Comparison of ENCODE assay signal across 7 cellular contexts in the genomic region with DNA sequence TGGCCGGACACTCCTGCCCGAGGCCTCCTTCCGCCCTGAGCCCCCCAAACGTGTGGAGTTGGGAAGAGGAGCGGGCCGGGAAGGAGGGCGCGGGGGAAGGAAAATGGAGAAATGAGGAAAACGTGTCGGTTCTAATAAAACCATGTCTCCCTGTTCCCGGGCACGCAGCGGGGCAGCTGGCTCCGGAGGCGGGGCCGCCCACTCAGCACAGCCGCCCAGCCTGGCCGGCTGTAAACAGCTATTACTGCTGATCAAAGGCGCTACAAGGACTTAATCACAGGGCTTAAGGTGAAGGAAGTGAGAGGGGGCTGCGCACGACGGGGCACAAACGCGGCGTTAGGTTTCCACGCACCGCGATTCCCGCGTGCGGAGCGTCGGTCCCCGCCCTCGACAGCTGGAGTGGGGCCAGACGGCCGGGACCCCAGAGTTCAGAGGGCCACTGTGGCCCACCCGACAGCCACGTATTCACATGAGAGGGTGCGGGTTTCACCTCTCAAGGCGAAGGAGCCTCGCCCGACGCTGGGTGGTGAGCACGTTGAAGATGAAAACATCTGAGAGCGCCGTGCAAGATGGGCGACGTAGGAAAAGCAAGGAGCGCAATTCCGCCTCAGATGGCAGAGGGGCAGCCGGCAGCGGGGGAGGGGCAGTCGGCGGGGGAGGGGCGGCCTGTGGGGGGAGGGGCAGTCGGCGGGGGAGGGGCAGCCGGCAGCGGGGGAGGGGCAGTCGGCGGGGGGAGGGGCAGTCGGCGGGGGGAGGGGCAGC.
DNase-seq lines count a peak whose midpoint lies in the region; ATAC-seq, FAIRE-seq and TF ChIP-seq lines count a peak whose summit lies in the region.

No MANE protein-coding gene starts in this region.

- H3K4me3 Mint-ChIP-seq in activated T-helper 2 cell treated with anti-CD3 and anti-CD28 coated beads, Interferon-gamma antibody, Interleukin-2, Interleukin-4, amounts not matched to agents 10 μg/mL and 5 μg/mL and 100 μg/mL, durations not matched to agents 14 hours and 24 hours and 36 hours (ENCODE audit: low read depth) = no peak overlapping the region

- peak overlapping the region; percentile 70 for H3K27ac Mint-ChIP-seq in activated T-helper 2 cell treated with anti-CD3 and anti-CD28 coated beads, Interferon-gamma antibody, Interleukin-2, Interleukin-4, amounts not matched to agents 10 μg/mL and 5 μg/mL and 100 μg/mL, durations not matched to agents 14 hours and 24 hours and 36 hours

- no peaks in the 10 kb centered on the region for H3K27me3 Mint-ChIP-seq in activated T-helper 2 cell treated with anti-CD3 and anti-CD28 coated beads, Interferon-gamma antibody, Interleukin-2, Interleukin-4, amounts not matched to agents 10 μg/mL and 5 μg/mL and 100 μg/mL, durations not matched to agents 14 hours and 24 hours and 36 hours (ENCODE audit: low read depth)

- H3K4me1 Mint-ChIP-seq in activated T-helper 2 cell treated with anti-CD3 and anti-CD28 coated beads, Interferon-gamma antibody, Interleukin-2, Interleukin-4, amounts not matched to agents 10 μg/mL and 5 μg/mL and 100 μg/mL, durations not matched to agents 14 hours and 24 hours and 36 hours (ENCODE audit: low read depth) = no peaks in the 10 kb centered on the region

- no peak overlapping the region for H4K8ac ChIP-seq in mesendoderm (ENCODE audit: low read depth, low read length)

- no peak for TF ChIP-seq CTCF in pancreas (IDR thresholded peaks at IDR 0.05)

- H3K9ac ChIP-seq in mesendoderm (ENCODE audit: low read length) = no peak overlapping the region

- H3K27me3 ChIP-seq in pancreas = no peaks in the 10 kb centered on the region
- H3K27me3 ChIP-seq in mesendoderm (ENCODE audit: insufficient read depth, low read length, poor library complexity) = no peaks in the 10 kb centered on the region

- no peak overlapping the region for H4K5ac ChIP-seq in mesendoderm (ENCODE audit: low read length)

- H3K23ac ChIP-seq in mesendoderm (ENCODE audit: low read length) = no peak overlapping the region

- 86 to 90% methylated on average over 52 to 56 of the region's 64 CpGs for WGBS in pancreas, 2 donors
- WGBS in mesendoderm (ENCODE audit: extremely low coverage, insufficient coverage, low lambda C conversion rate) = no CpG with 5 or more reads among the region's 64 CpGs

- H3K36me3 ChIP-seq in pancreas (no peaks in the 10 kb centered on the region), mesendoderm (ENCODE audit: control insufficient read depth, insufficient read depth, low read length) (no peaks in the 10 kb centered on the region)

- H3K9me3 ChIP-seq in pancreas = no peaks in the 10 kb centered on the region

- no peaks in the 10 kb centered on the region for H3K79me1 ChIP-seq in mesendoderm (ENCODE audit: low read length)

- H3K36me3 Mint-ChIP-seq in activated T-helper 2 cell treated with anti-CD3 and anti-CD28 coated beads, Interferon-gamma antibody, Interleukin-2, Interleukin-4, amounts not matched to agents 10 μg/mL and 5 μg/mL and 100 μg/mL, durations not matched to agents 14 hours and 24 hours and 36 hours (ENCODE audit: low read depth) = no peaks in the 10 kb centered on the region

- H3K56ac ChIP-seq in mesendoderm (ENCODE audit: low read length) = no peak overlapping the region

- no peaks in the 10 kb centered on the region for H3K79me2 ChIP-seq in mesendoderm (ENCODE audit: control insufficient read depth, insufficient read depth, low read length)

- intact Hi-C loops in activated T-helper 2 cell treated with anti-CD3 and anti-CD28 coated beads, Interferon-gamma antibody, Interleukin-2, Interleukin-4, amounts not matched to agents 10 μg/mL and 5 μg/mL and 100 μg/mL, durations not matched to agents 14 hours and 24 hours and 36 hours (cut with micrococcal nuclease) = no loop called here
- intact Hi-C loops in pancreas (cut with DNase I) = no loop called here

- peak; percentile 62 for DNase-seq in DMS79 (lab: John Stamatoyannopoulos, UW)
- peak; percentile 84 for DNase-seq in NCI-H1092 treated with DMSO at 0.1 percent for 48 hours (lab: John Stamatoyannopoulos, UW)
- DNase-seq in activated T-helper 2 cell treated with anti-CD3 and anti-CD28 coated beads, Interferon-gamma antibody, Interleukin-2, Interleukin-4, amounts not matched to agents 10 μg/mL and 5 μg/mL and 100 μg/mL, durations not matched to agents 14 hours and 24 hours and 36 hours (ENCODE audit: low spot score) = no peak
- peak in 4 of 6 donors; percentile 24 to 70 (median 58) for DNase-seq in pancreas
- no peak for DNase-seq in HTR-8/SVneo (ENCODE audit: insufficient read length, low spot score)
- no peak for DNase-seq in SIG-M5 (lab: John Stamatoyannopoulos, UW)
- DNase-seq in mesendoderm = no peak

- no peak overlapping the region for H3K4me2 ChIP-seq in mesendoderm (ENCODE audit: low read length)

- no peak overlapping the region for H2BK120ac ChIP-seq in mesendoderm (ENCODE audit: low read depth, low read length)

- no peak for ATAC-seq in pancreas

- H2BK15ac ChIP-seq in mesendoderm (replicated peaks; ENCODE audit: low read depth) = no peak overlapping the region

- H3K9me3 Mint-ChIP-seq in activated T-helper 2 cell treated with anti-CD3 and anti-CD28 coated beads, Interferon-gamma antibody, Interleukin-2, Interleukin-4, amounts not matched to agents 10 μg/mL and 5 μg/mL and 100 μg/mL, durations not matched to agents 14 hours and 24 hours and 36 hours = peaks cover 3% of the 10 kb centered on the region

- H3K4me1 ChIP-seq in pancreas = peaks cover 6 to 10% (median 8%) of the 10 kb centered on the region in 3 donors
- no peaks in the 10 kb centered on the region for H3K4me1 ChIP-seq in mesendoderm (ENCODE audit: control insufficient read depth, low read depth, low read length)

- no peak overlapping the region for H2BK5ac ChIP-seq in mesendoderm (ENCODE audit: low read length)

- no peak overlapping the region for H3K18ac ChIP-seq in mesendoderm (ENCODE audit: low read length)

- H3K27ac ChIP-seq in pancreas (no peak overlapping the region), mesendoderm (ENCODE audit: low read depth, low read length) (no peak overlapping the region)

- H3K4ac ChIP-seq in mesendoderm (ENCODE audit: low read depth, low read length) = no peak overlapping the region

- no peak for FAIRE-seq in pancreas (lab: Jason Lieb, UNC)
- FAIRE-seq in HTR-8/SVneo (lab: Jason Lieb, UNC) = no peak

- no peak overlapping the region for H2AK5ac ChIP-seq in mesendoderm (ENCODE audit: low read length)

- no peak overlapping the region for H3K4me3 ChIP-seq in pancreas
- no peak overlapping the region for H3K4me3 ChIP-seq in mesendoderm (ENCODE audit: low read length)

Comparison
In these comparisons a context has a peak if more than half of its experiments do, and no peak if none do; other contexts are left out.
1. DNase-seq: peak in DMS79 (single experiment), NCI-H1092 treated with DMSO at 0.1 percent for 48 hours (single experiment) and pancreas (4 of 6); none in activated T-helper 2 cell treated with anti-CD3 and anti-CD28 coated beads, Interferon-gamma antibody, Interleukin-2, Interleukin-4, amounts not matched to agents 10 μg/mL and 5 μg/mL and 100 μg/mL, durations not matched to agents 14 hours and 24 hours and 36 hours (single experiment), HTR-8/SVneo (single experiment), SIG-M5 (single experiment) and mesendoderm (single experiment).